ENCODE assay signal across 21 cellular contexts in genomic region chr10:48494073-48494472, GRCh38.
DNase-seq lines count a peak whose midpoint lies in the region; ATAC-seq and TF ChIP-seq lines count a peak whose summit lies in the region.
"Had no signal": no experiment of that assay in that cellular context is flagged by ENCODE, and none has a peak within 500 bp of the region (broad histone marks: within the 10 kb centered on the region; RNA-seq: fewer than 3 reads in every experiment).

No MANE protein-coding gene starts in this region.

- peaks cover 7% of the 10 kb centered on the region for H3K4me1 ChIP-seq in RWPE2 (ENCODE audit: insufficient read depth, poor library complexity, severe bottlenecking)
- H3K4me1 ChIP-seq in CD8-positive, alpha-beta memory T cell (ENCODE audit: insufficient read depth, low read length): no peaks in the 10 kb centered on the region
- H3K4me1 ChIP-seq: psoas muscle had no signal

- DNase-seq in NCI-H345 (lab: John Stamatoyannopoulos, UW) (peak; percentile 2), NCI-H345 treated with DMSO at 0.1 percent for 48 hours (lab: John Stamatoyannopoulos, UW; ENCODE audit: unreplicated experiment) (no peak), DMS153 treated with DMSO at 0.1 percent for 48 hours (lab: John Stamatoyannopoulos, UW; ENCODE audit: unreplicated experiment) (peak; percentile 9), RWPE2 (ENCODE audit: low spot score) (peak; percentile 40), islet precursor cell (peak; percentile 71), left colon (no peak)
- no peak for DNase-seq in CD8-positive, alpha-beta memory T cell
- DNase-seq: 8988T; central memory CD4-positive, alpha-beta T cell; effector CD8-positive, alpha-beta T cell; EL; heart right ventricle; NCI-H1048; NCI-H2081 treated with DMSO at 0.1 percent for 48 hours; NCI-H774; stimulated activated naive B cell treated with anti-CD40 and anti-IgM and Interleukin-4, amounts not matched to agents 10 μg/mL and 1 μg/mL and 100 μg/mL, for 72 hours; transverse colon had no signal

- H3K4me3 Mint-ChIP-seq in CD8-positive, alpha-beta memory T cell: peak overlapping the region in 1 of 7 donors; percentile 17
- H3K4me3 Mint-ChIP-seq: activated T-helper 1 cell treated with anti-CD3 and anti-CD28 coated beads, Interleukin-12 subunit alpha, Interleukin-12 subunit beta, Interleukin-2, Interleukin-4 antibody, amounts not matched to agents 30 ng/mL and 10 ng/mL and 1 ng/mL, durations not matched to agents 14 hours and 24 hours and 36 hours; nephron; stimulated activated naive B cell treated with anti-CD40 and anti-IgM and Interleukin-4, amounts not matched to agents 10 μg/mL and 1 μg/mL and 100 μg/mL, for 72 hours had no signal

- no peaks in the 10 kb centered on the region for H3K36me3 Mint-ChIP-seq in CD8-positive, alpha-beta memory T cell

- no peak overlapping the region for H3K4me3 ChIP-seq in RWPE2 (ENCODE audit: severe bottlenecking)
- H3K4me3 ChIP-seq in CD8-positive, alpha-beta memory T cell (ENCODE audit: low read length): no peak overlapping the region
- H3K4me3 ChIP-seq: heart right ventricle, psoas muscle, transverse colon had no signal

- POLR2A ChIA-PET in CD8-positive, alpha-beta memory T cell (lab: Charles Lee): no interaction called here

- ATAC-seq in RWPE2 (ENCODE audit: low read depth): no peak
- ATAC-seq in GM21723 (IDR thresholded peaks at IDR 0.05; ENCODE audit: unreplicated experiment): no peak
- ATAC-seq in left colon: no peak
- ATAC-seq: psoas muscle had no signal

- H3K27ac ChIP-seq in RWPE2 (ENCODE audit: poor library complexity, severe bottlenecking): no peak overlapping the region
- no peak overlapping the region for H3K27ac ChIP-seq in CD8-positive, alpha-beta memory T cell (ENCODE audit: low read depth, low read length)
- H3K27ac ChIP-seq: heart right ventricle, psoas muscle, transverse colon had no signal

- H3K27me3 Mint-ChIP-seq in CD8-positive, alpha-beta memory T cell: peaks cover 12 to 47% of the 10 kb centered on the region in 2 donors

- CTCF ChIA-PET in CD8-positive, alpha-beta memory T cell (lab: Charles Lee): no interaction called here

- no peak overlapping the region for H3K27ac Mint-ChIP-seq in CD8-positive, alpha-beta memory T cell
- H3K27ac Mint-ChIP-seq: activated T-helper 1 cell treated with anti-CD3 and anti-CD28 coated beads, Interleukin-12 subunit alpha, Interleukin-12 subunit beta, Interleukin-2, Interleukin-4 antibody, amounts not matched to agents 30 ng/mL and 10 ng/mL and 1 ng/mL, durations not matched to agents 14 hours and 24 hours and 36 hours; nephron; stimulated activated naive B cell treated with anti-CD40 and anti-IgM and Interleukin-4, amounts not matched to agents 10 μg/mL and 1 μg/mL and 100 μg/mL, for 72 hours had no signal

- no peaks in the 10 kb centered on the region for H3K36me3 ChIP-seq in RWPE2 (ENCODE audit: low read depth)
- H3K36me3 ChIP-seq in CD8-positive, alpha-beta memory T cell (ENCODE audit: insufficient read depth, low read length): no peaks in the 10 kb centered on the region
- H3K36me3 ChIP-seq: heart right ventricle, transverse colon had no signal

- no peaks in the 10 kb centered on the region for H3K27me3 ChIP-seq in RWPE2 (ENCODE audit: insufficient read depth, poor library complexity, severe bottlenecking)
- H3K27me3 ChIP-seq in CD8-positive, alpha-beta memory T cell (ENCODE audit: insufficient read depth, low read length, poor library complexity, severe bottlenecking): no peaks in the 10 kb centered on the region
- H3K27me3 ChIP-seq: heart right ventricle, transverse colon had no signal

- H3K4me1 Mint-ChIP-seq in CD8-positive, alpha-beta memory T cell: peaks cover 13 to 21% (median 16%) of the 10 kb centered on the region in 3 donors

- intact Hi-C loops in left colon (cut with DNase I, micrococcal nuclease): no loop called here

- H3K9me3 ChIP-seq in RWPE2 (ENCODE audit: severe bottlenecking): no peaks in the 10 kb centered on the region
- H3K9me3 ChIP-seq in CD8-positive, alpha-beta memory T cell (ENCODE audit: low read length): no peaks in the 10 kb centered on the region
- H3K9me3 ChIP-seq: heart right ventricle, psoas muscle, transverse colon had no signal

- TF ChIP-seq CTCF in RWPE2 (IDR thresholded peaks at IDR 0.05; ENCODE audit: poor library complexity, severe bottlenecking): no peak

- H3K9me3 Mint-ChIP-seq in CD8-positive, alpha-beta memory T cell: no peaks in the 10 kb centered on the region
- H3K9me3 Mint-ChIP-seq: activated T-helper 1 cell treated with anti-CD3 and anti-CD28 coated beads, Interleukin-12 subunit alpha, Interleukin-12 subunit beta, Interleukin-2, Interleukin-4 antibody, amounts not matched to agents 30 ng/mL and 10 ng/mL and 1 ng/mL, durations not matched to agents 14 hours and 24 hours and 36 hours; nephron; stimulated activated naive B cell treated with anti-CD40 and anti-IgM and Interleukin-4, amounts not matched to agents 10 μg/mL and 1 μg/mL and 100 μg/mL, for 72 hours had no signal

Comparison
In these comparisons a context has a peak if more than half of its experiments do, and no peak if none do; other contexts are left out.
1. DNase-seq: peak in NCI-H345 (single experiment), DMS153 treated with DMSO at 0.1 percent for 48 hours (single experiment), RWPE2 (single experiment) and islet precursor cell (single experiment); none in NCI-H345 treated with DMSO at 0.1 percent for 48 hours (single experiment), left colon (0 of 2) and CD8-positive, alpha-beta memory T cell (0 of 5).